Comparison of ENCODE assay signal across 1 cellular context in genomic region chr20:53934421-53935352, GRCh38.
TF ChIP-seq lines count a peak whose summit lies in the region.

No MANE protein-coding gene starts in this region.

TF ChIP-seq in K562, 482 proteins besides CTCF, POLR2A, EP300 and RAD21 (continued from another document and continues in another):
- TF ChIP-seq HIVEP1 (CRISPR knock-in tag; IDR thresholded peaks at IDR 0.05) (no peak), ATF1 (CRISPR knock-in tag; IDR thresholded peaks at IDR 0.05) (no peak), ATF1 (tag; IDR thresholded peaks at IDR 0.05) (peak; percentile 33; the same call in 1 of the 2 replicates), POU5F1 (IDR thresholded peaks at IDR 0.05; ENCODE audit: borderline replicate concordance, low read depth, low read length, partially characterized antibody) (no peak), CEBPZ (IDR thresholded peaks at IDR 0.05; ENCODE audit: borderline replicate concordance, low read depth, low read length) (no peak), ILK (tag; IDR thresholded peaks at IDR 0.05; ENCODE audit: borderline replicate concordance, low read depth) (no peak), GABPB2 (CRISPR knock-in tag; conservative IDR thresholded peaks at IDR 0.05) (no peak), ZBTB40 (IDR thresholded peaks at IDR 0.05) (no peak), ZBTB40 (CRISPR knock-in tag; IDR thresholded peaks at IDR 0.05) (no peak), ZFP30 (CRISPR knock-in tag; IDR thresholded peaks at IDR 0.05; ENCODE audit: borderline replicate concordance) (no peak), PRMT5 (CRISPR knock-in tag; IDR thresholded peaks at IDR 0.05) (no peak), TCFL5 (CRISPR knock-in tag; conservative IDR thresholded peaks at IDR 0.05) (no peak), RERE (CRISPR knock-in tag; IDR thresholded peaks at IDR 0.05; ENCODE audit: borderline replicate concordance) (no peak), SRF (CRISPR knock-in tag; IDR thresholded peaks at IDR 0.05) (no peak), KDM4B (IDR thresholded peaks at IDR 0.05; ENCODE audit: borderline replicate concordance in 2 of 2, low read depth in 1 of 2) (no peak), NFRKB (IDR thresholded peaks at IDR 0.05; ENCODE audit: low read depth) (peak; percentile 32; the same call in 1 of the 2 replicates), NONO (IDR thresholded peaks at IDR 0.05; ENCODE audit: low read depth in 2 of 2, low read length in 1 of 2) (peak in 1 of 2 experiments; percentile 63; a peak in 1 of 4 replicates), GTF2E2 (tag; IDR thresholded peaks at IDR 0.05) (peak; percentile 81; the same call in 1 of the 2 replicates), MXD1 (CRISPR knock-in tag; IDR thresholded peaks at IDR 0.05; ENCODE audit: borderline replicate concordance, poor library complexity, severe bottlenecking) (no peak), ZZZ3 (IDR thresholded peaks at IDR 0.05) (no peak), FOXP4 (CRISPR knock-in tag; IDR thresholded peaks at IDR 0.05; ENCODE audit: borderline replicate concordance) (no peak), DIDO1 (tag; IDR thresholded peaks at IDR 0.05; ENCODE audit: low read depth) (no peak), KLF13 (tag; IDR thresholded peaks at IDR 0.05; ENCODE audit: borderline replicate concordance, low read depth) (no peak), PHF21A (IDR thresholded peaks at IDR 0.05; ENCODE audit: borderline replicate concordance, low read depth) (no peak), SOX6 (IDR thresholded peaks at IDR 0.05) (0 out of 2 replicates have a peak, but pooled peaks have one; percentile 28), CBX8 (IDR thresholded peaks at IDR 0.05; ENCODE audit: borderline replicate concordance, extremely low read depth, low read depth, low read length, poor library complexity, severe bottlenecking) (no peak), ZNF224 (CRISPR knock-in tag; IDR thresholded peaks at IDR 0.05) (no peak), SREBF2 (CRISPR knock-in tag; IDR thresholded peaks at IDR 0.05) (no peak), XRCC3 (IDR thresholded peaks at IDR 0.05) (no peak), BRD9 (IDR thresholded peaks at IDR 0.05; ENCODE audit: low read depth, partially characterized antibody) (no peak), MIER1 (IDR thresholded peaks at IDR 0.05; ENCODE audit: low read depth) (no peak), MTF1 (CRISPR knock-in tag; IDR thresholded peaks at IDR 0.05; ENCODE audit: borderline replicate concordance) (no peak), CBX1 (IDR thresholded peaks at IDR 0.05; ENCODE audit: low read depth) (no peak), NBN (IDR thresholded peaks at IDR 0.05; ENCODE audit: low read depth) (no peak), TAF9B (IDR thresholded peaks at IDR 0.05; ENCODE audit: partially characterized antibody) (peak; percentile 25), ZBED1 (IDR thresholded peaks at IDR 0.05) (no peak), SMARCE1 (IDR thresholded peaks at IDR 0.05) (peak; percentile 38), RNF2 (IDR thresholded peaks at IDR 0.05) (0 out of 2 replicates have a peak, but pooled peaks have one; percentile 43), MNT (conservative IDR thresholded peaks at IDR 0.05) (peak in 1 of 2 experiments; percentile 40; a peak in 1 of 4 replicates), TARDBP (IDR thresholded peaks at IDR 0.05) (no peak), NR4A1 (CRISPR knock-in tag; IDR thresholded peaks at IDR 0.05) (no peak), NR4A1 (tag; IDR thresholded peaks at IDR 0.05) (no peak), NFYB (IDR thresholded peaks at IDR 0.05; ENCODE audit: extremely low read depth, insufficient read length) (peak; percentile 61)
